18 cellular contexts compared by ENCODE assay signal in genomic region chr5:67170783-67171182, GRCh38. TPM values are rescaled to one million over a fixed set of nuclear protein-coding genes. Genes with fewer than 3 reads are reported as not detected.
"Had no signal": no experiment of that assay in that cellular context is flagged by ENCODE, and none has a peak within 500 bp of the region (broad histone marks: within the 10 kb centered on the region; RNA-seq: fewer than 3 reads in every experiment).

No MANE protein-coding gene starts in this region.

- H3K9me3 Mint-ChIP-seq: endodermal cell had no signal

- H3K4me3 ChIP-seq: body of pancreas, heart left ventricle, skin epidermis, suprapubic skin, transverse colon, vagina had no signal

- H3K36me3 ChIP-seq: transverse colon, vagina had no signal

- H3K27ac Mint-ChIP-seq: activated naive CD8-positive, alpha-beta T cell treated with anti-CD3 and anti-CD28 coated beads for 36 hours; activated T-helper 1 cell treated with anti-CD3 and anti-CD28 coated beads, Interleukin-12 subunit alpha, Interleukin-12 subunit beta, Interleukin-2, Interleukin-4 antibody, amounts not matched to agents 30 ng/mL and 10 ng/mL and 1 ng/mL, durations not matched to agents 14 hours and 24 hours and 36 hours; endodermal cell; stimulated activated naive CD8-positive, alpha-beta T cell treated with anti-CD3 and anti-CD28 coated beads, Interleukin-15, amount 100 ng/mL, for 72 hours had no signal

- H3K27me3 Mint-ChIP-seq: activated naive CD8-positive, alpha-beta T cell treated with anti-CD3 and anti-CD28 coated beads for 36 hours; stimulated activated naive CD8-positive, alpha-beta T cell treated with anti-CD3 and anti-CD28 coated beads, Interleukin-15, amount 100 ng/mL, for 72 hours had no signal

- H3K4me3 Mint-ChIP-seq: activated naive CD8-positive, alpha-beta T cell treated with anti-CD3 and anti-CD28 coated beads for 36 hours; activated T-helper 1 cell treated with anti-CD3 and anti-CD28 coated beads, Interleukin-12 subunit alpha, Interleukin-12 subunit beta, Interleukin-2, Interleukin-4 antibody, amounts not matched to agents 30 ng/mL and 10 ng/mL and 1 ng/mL, durations not matched to agents 14 hours and 24 hours and 36 hours; endodermal cell; stimulated activated naive CD8-positive, alpha-beta T cell treated with anti-CD3 and anti-CD28 coated beads, Interleukin-15, amount 100 ng/mL, for 72 hours had no signal

- H3K9me3 ChIP-seq: body of pancreas, suprapubic skin, transverse colon, vagina had no signal

- H3K27me3 ChIP-seq: body of pancreas, heart left ventricle, suprapubic skin, transverse colon, vagina had no signal

- DNase-seq: activated CD4-positive, alpha-beta T cell treated with anti-CD3 and anti-CD28 coated beads, Interleukin-2, amount 50 U/mL, for 4 hours; activated naive CD8-positive, alpha-beta T cell treated with anti-CD3 and anti-CD28 coated beads for 36 hours; activated T-cell treated with anti-CD3 and anti-CD28 coated beads for 4 hours; body of pancreas; central memory CD4-positive, alpha-beta T cell; endodermal cell; heart left ventricle; kidney; occipital lobe; stimulated activated naive CD8-positive, alpha-beta T cell treated with anti-CD3 and anti-CD28 coated beads, Interleukin-15, amount 100 ng/mL, for 72 hours; transverse colon had no signal

- ATAC-seq: body of pancreas; left lobe of liver; stimulated activated naive CD8-positive, alpha-beta T cell treated with anti-CD3 and anti-CD28 coated beads, Interleukin-15, amount 100 ng/mL, for 72 hours had no signal

- H3K27ac ChIP-seq: body of pancreas, skin epidermis, suprapubic skin, transverse colon, vagina had no signal

RNA-seq across cellular contexts. Expression of gene CD180, which starts 25.8 kb away (rescaled TPM):
- total RNA-seq: endodermal cell, epithelial cell of proximal tubule had no signal
- polyA plus RNA-seq: neural cell had no signal
